In the genomic region with DNA sequence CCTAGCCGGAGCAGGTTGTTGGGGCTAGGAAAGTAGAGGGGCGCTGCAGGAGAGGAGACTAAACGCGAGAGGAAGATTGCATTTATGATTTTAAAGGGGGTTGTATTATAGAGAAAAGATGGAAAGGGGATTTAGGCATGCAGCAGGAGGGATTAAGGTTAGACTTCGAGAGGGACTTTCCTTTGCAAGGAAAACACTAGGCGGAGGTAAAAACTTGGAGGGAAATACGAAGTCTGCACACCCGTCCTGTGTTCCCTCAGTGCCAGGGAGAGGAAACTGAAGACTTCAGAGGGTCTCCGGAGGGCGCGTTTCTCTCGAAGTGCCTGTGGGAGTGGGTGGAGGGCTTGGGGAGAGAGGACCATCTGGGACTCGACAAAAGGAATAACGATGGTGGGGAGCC, we compare ENCODE assay signal across 1 cellular context.
TF ChIP-seq lines count a peak whose summit lies in the region.

No MANE protein-coding gene starts in this region.

TF ChIP-seq in HCT116, 20 proteins besides CTCF, POLR2A, EP300 and RAD21 (continued from another document):
- TF ChIP-seq TCF7L2 (IDR thresholded peaks at IDR 0.05; ENCODE audit: borderline replicate concordance, extremely low read depth, insufficient read depth, insufficient read length) (no peak), ELF1 (IDR thresholded peaks at IDR 0.05; ENCODE audit: borderline replicate concordance, low read depth) (no peak), JUND (IDR thresholded peaks at IDR 0.05) (no peak), CEBPB (IDR thresholded peaks at IDR 0.05; ENCODE audit: low read depth) (no peak), EZH2phosphoT487 (IDR thresholded peaks at IDR 0.05; ENCODE audit: borderline replicate concordance) (no peak), FOSL1 (IDR thresholded peaks at IDR 0.05; ENCODE audit: low read depth) (no peak), SRF (IDR thresholded peaks at IDR 0.05; ENCODE audit: low read depth) (no peak), CBX3 (IDR thresholded peaks at IDR 0.05; ENCODE audit: low read depth) (no peak), POLR2AphosphoS5 (IDR thresholded peaks at IDR 0.05; ENCODE audit: low read depth, low read length) (no peak), EZH2 (IDR thresholded peaks at IDR 0.05) (no peak)
- TF ChIP-seq, protein P1, sequence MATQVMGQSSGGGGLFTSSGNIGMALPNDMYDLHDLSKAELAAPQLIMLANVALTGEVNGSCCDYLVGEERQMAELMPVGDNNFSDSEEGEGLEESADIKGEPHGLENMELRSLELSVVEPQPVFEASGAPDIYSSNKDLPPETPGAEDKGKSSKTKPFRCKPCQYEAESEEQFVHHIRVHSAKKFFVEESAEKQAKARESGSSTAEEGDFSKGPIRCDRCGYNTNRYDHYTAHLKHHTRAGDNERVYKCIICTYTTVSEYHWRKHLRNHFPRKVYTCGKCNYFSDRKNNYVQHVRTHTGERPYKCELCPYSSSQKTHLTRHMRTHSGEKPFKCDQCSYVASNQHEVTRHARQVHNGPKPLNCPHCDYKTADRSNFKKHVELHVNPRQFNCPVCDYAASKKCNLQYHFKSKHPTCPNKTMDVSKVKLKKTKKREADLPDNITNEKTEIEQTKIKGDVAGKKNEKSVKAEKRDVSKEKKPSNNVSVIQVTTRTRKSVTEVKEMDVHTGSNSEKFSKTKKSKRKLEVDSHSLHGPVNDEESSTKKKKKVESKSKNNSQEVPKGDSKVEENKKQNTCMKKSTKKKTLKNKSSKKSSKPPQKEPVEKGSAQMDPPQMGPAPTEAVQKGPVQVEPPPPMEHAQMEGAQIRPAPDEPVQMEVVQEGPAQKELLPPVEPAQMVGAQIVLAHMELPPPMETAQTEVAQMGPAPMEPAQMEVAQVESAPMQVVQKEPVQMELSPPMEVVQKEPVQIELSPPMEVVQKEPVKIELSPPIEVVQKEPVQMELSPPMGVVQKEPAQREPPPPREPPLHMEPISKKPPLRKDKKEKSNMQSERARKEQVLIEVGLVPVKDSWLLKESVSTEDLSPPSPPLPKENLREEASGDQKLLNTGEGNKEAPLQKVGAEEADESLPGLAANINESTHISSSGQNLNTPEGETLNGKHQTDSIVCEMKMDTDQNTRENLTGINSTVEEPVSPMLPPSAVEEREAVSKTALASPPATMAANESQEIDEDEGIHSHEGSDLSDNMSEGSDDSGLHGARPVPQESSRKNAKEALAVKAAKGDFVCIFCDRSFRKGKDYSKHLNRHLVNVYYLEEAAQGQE (IDR thresholded peaks at IDR 0.05; ENCODE audit: low read depth): no peak
- TF ChIP-seq, protein P2, sequence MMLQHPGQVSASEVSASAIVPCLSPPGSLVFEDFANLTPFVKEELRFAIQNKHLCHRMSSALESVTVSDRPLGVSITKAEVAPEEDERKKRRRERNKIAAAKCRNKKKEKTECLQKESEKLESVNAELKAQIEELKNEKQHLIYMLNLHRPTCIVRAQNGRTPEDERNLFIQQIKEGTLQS (IDR thresholded peaks at IDR 0.05): no peak
- TF ChIP-seq, protein P3, sequence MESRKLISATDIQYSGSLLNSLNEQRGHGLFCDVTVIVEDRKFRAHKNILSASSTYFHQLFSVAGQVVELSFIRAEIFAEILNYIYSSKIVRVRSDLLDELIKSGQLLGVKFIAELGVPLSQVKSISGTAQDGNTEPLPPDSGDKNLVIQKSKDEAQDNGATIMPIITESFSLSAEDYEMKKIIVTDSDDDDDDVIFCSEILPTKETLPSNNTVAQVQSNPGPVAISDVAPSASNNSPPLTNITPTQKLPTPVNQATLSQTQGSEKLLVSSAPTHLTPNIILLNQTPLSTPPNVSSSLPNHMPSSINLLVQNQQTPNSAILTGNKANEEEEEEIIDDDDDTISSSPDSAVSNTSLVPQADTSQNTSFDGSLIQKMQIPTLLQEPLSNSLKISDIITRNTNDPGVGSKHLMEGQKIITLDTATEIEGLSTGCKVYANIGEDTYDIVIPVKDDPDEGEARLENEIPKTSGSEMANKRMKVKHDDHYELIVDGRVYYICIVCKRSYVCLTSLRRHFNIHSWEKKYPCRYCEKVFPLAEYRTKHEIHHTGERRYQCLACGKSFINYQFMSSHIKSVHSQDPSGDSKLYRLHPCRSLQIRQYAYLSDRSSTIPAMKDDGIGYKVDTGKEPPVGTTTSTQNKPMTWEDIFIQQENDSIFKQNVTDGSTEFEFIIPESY (IDR thresholded peaks at IDR 0.05; ENCODE audit: extremely low read depth, insufficient replicate concordance, low read length): no peak
TF ChIP-seq in HCT116: peak in this region for 0.
